8 cellular contexts compared by ENCODE assay signal in genomic region chr9:470795-471194, GRCh38. TPM values are rescaled to one million over a fixed set of nuclear protein-coding genes. Genes with fewer than 3 reads are reported as not detected.
DNase-seq lines count a peak whose midpoint lies in the region; ATAC-seq, FAIRE-seq and TF ChIP-seq lines count a peak whose summit lies in the region.

No MANE protein-coding gene starts in this region.

- intact Hi-C loops in gastrocnemius medialis (cut with DNase I; ENCODE audit: low total_unique reads), result loop anchor here (1.0 kb wide), 1 partner anchor 34 kb away; the partner anchor contains the start of gene KANK1

- in situ Hi-C loops in gastrocnemius medialis (cut with MboI; ENCODE audit: low sequenced_read_pairs in 4 of 4), result no loop called here

- H3K36me3 ChIP-seq in RWPE2 (ENCODE audit: low read depth) (no peaks in the 10 kb centered on the region), gastroesophageal sphincter (no peaks in the 10 kb centered on the region), gastrocnemius medialis (no peaks in the 10 kb centered on the region)

- ATAC-seq in RWPE2 (ENCODE audit: low read depth) (no peak), gastroesophageal sphincter (no peak), gastrocnemius medialis (no peak), GM21576 (IDR thresholded peaks at IDR 0.05; ENCODE audit: unreplicated experiment) (no peak), HG03571 (IDR thresholded peaks at IDR 0.05; ENCODE audit: unreplicated experiment) (no peak)

- TF ChIP-seq POLR2A in gastroesophageal sphincter (IDR thresholded peaks at IDR 0.05) (no peak), gastrocnemius medialis (IDR thresholded peaks at IDR 0.05) (no peak)

- FAIRE-seq in GM19239 (lab: Jason Lieb, UNC), result peak; percentile 68

- TF ChIP-seq CTCF in RWPE2 (IDR thresholded peaks at IDR 0.05; ENCODE audit: poor library complexity, severe bottlenecking) (no peak), gastroesophageal sphincter (IDR thresholded peaks at IDR 0.05) (no peak), gastrocnemius medialis (IDR thresholded peaks at IDR 0.05 in 4 of 5, conservative IDR thresholded peaks at IDR 0.05 in 1 of 5) (no peak)

- H3K4me3 ChIP-seq in RWPE2 (ENCODE audit: severe bottlenecking) (peak overlapping the region; percentile 41), gastroesophageal sphincter (peak overlapping the region; percentile 56 to 62), gastrocnemius medialis (peak overlapping the region; percentile 69 to 90 (median 84))

- H3K9me3 ChIP-seq in RWPE2 (ENCODE audit: severe bottlenecking) (no peaks in the 10 kb centered on the region), gastroesophageal sphincter (no peaks in the 10 kb centered on the region), gastrocnemius medialis (no peaks in the 10 kb centered on the region)

- no peak for TF ChIP-seq EP300 in gastroesophageal sphincter (IDR thresholded peaks at IDR 0.05)

- DNase-seq in GM19239 (ENCODE audit: insufficient read length, low spot score) (no peak), RWPE2 (ENCODE audit: low spot score) (no peak), gastrocnemius medialis (no peak), ecto neural progenitor cell (ENCODE audit: low spot score) (no peak)
- no peak for DNase-seq in activated CD4-positive, alpha-beta T cell treated with anti-CD3 and anti-CD28 coated beads, Interleukin-2, amount 50 U/mL, for 48 hours

- H3K4me1 ChIP-seq in RWPE2 (ENCODE audit: insufficient read depth, poor library complexity, severe bottlenecking), result peaks cover 6% of the 10 kb centered on the region
- peaks cover 0 to 27% (median 6%) of the 10 kb centered on the region in 3 donors for H3K4me1 ChIP-seq in gastroesophageal sphincter
- peaks cover 15 to 16% of the 10 kb centered on the region in 2 donors for H3K4me1 ChIP-seq in gastrocnemius medialis

- WGBS in gastroesophageal sphincter (ENCODE audit: low coverage in 1 of 2), 2 donors, result 50% methylated on average over 1 of the region's 1 CpG; no CpG with 5 or more reads in 1 of the 2 donors

- H3K27ac ChIP-seq in RWPE2 (ENCODE audit: poor library complexity, severe bottlenecking), result no peak overlapping the region
- H3K27ac ChIP-seq in gastroesophageal sphincter, result peak overlapping the region in 3 of 4 donors; percentile 68 to 79 (median 78)
- H3K27ac ChIP-seq in gastrocnemius medialis, result peak overlapping the region; percentile 63 to 88 (median 84)

- no peaks in the 10 kb centered on the region for H3K27me3 ChIP-seq in RWPE2 (ENCODE audit: insufficient read depth, poor library complexity, severe bottlenecking)
- H3K27me3 ChIP-seq in gastroesophageal sphincter, result no peaks in the 10 kb centered on the region
- no peaks in the 10 kb centered on the region for H3K27me3 ChIP-seq in gastrocnemius medialis

RNA-seq across cellular contexts. Expression of gene KANK1, which starts 33.7 kb away (rescaled TPM):
- 100 to 1,000 TPM; 133 to 372 (median 163) TPM for total RNA-seq in gastroesophageal sphincter
- total RNA-seq in gastrocnemius medialis, result 100 to 1,000 TPM in 1 of 4 donors, 10 to 100 TPM in 3; 40.3 to 135 (median 70.5) TPM
